ENCODE assay signal across 12 cellular contexts in the genomic region with DNA sequence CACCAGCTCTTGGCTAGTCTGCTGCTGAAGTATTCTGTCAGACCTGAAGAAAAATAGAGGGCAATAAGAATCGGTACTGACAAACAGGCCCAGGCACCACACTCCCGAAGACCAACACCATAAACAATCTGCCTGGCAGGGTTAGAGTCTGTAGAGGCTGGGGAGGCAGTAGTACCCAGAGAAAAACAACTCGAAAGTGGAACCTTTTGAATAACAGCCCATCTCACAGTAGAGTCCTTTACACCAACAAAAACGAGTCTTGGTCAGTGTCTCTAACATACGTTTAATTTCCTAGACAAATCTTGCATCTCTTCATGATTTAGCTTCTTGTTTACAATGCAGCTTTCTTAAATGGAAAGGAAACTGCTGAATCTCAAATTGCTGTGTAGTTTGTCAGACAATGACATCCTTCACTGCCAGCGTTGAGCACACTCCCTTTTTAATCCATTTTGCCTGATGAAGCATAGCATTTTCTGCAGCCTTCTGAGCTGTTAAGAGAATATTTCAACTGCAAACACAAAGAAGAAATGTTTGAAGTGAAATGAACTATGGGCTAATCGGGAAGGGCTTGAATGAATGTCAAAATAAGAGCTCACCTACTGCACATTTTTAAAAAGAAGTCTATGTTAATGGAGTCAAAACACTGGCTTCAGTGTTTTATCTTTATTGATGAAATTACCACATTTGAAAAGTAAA.
DNase-seq lines count a peak whose midpoint lies in the region; ATAC-seq and TF ChIP-seq lines count a peak whose summit lies in the region.
"Had no signal": no experiment of that assay in that cellular context is flagged by ENCODE, and none has a peak within 500 bp of the region (broad histone marks: within the 10 kb centered on the region; RNA-seq: fewer than 3 reads in every experiment).

No MANE protein-coding gene starts in this region.

- intact Hi-C loops in left ventricle myocardium inferior (cut with micrococcal nuclease) (no loop called here), Right ventricle myocardium inferior (cut with DNase I) (loop anchor here (5.0 kb wide), 1 partner anchor 143 kb away; the partner anchor contains the start of gene DSC2), uterus (cut with DNase I; ENCODE audit: low total_unique reads) (no loop called here)

- H3K27me3 ChIP-seq in left ventricle myocardium inferior (ENCODE audit: low read depth), result no peaks in the 10 kb centered on the region
- no peaks in the 10 kb centered on the region for H3K27me3 ChIP-seq in duodenal mucosa (ENCODE audit: control insufficient read depth in 1 of 2, insufficient read depth in 2 of 2, low read length in 2 of 2)
- no peaks in the 10 kb centered on the region for H3K27me3 ChIP-seq in uterus

- 71 to 81% methylated on average over 2 to 5 of the region's 7 CpGs for WGBS in mesodermal cell (ENCODE audit: insufficient coverage in 2 of 2), 2 experiments

- H3K4me1 ChIP-seq in left ventricle myocardium inferior (peaks cover 62% of the 10 kb centered on the region), duodenal mucosa (ENCODE audit: control insufficient read depth in 1 of 2, insufficient read depth in 2 of 2, low read length in 2 of 2) (peaks cover 30 to 33% of the 10 kb centered on the region in 2 donors), mesodermal cell (ENCODE audit: control insufficient read depth, insufficient read depth, low read length, poor library complexity, severe bottlenecking) (peaks cover 38% of the 10 kb centered on the region), uterus (no peaks in the 10 kb centered on the region)

- ATAC-seq in Right ventricle myocardium inferior (no peak), SK-N-SH treated with all-trans-retinoic acid at 6 μM for 48 hours (no peak)
- ATAC-seq: T-cell had no signal

- no peaks in the 10 kb centered on the region for H3K36me3 ChIP-seq in left ventricle myocardium inferior
- no peaks in the 10 kb centered on the region for H3K36me3 ChIP-seq in duodenal mucosa (ENCODE audit: control insufficient read depth in 1 of 2, insufficient read depth in 2 of 2, low read length in 2 of 2)
- H3K36me3 ChIP-seq in mesodermal cell (ENCODE audit: control insufficient read depth, insufficient read depth, low read length), result no peaks in the 10 kb centered on the region
- H3K36me3 ChIP-seq in uterus, result no peaks in the 10 kb centered on the region

- peak overlapping the region; percentile 76 for H3K27ac ChIP-seq in left ventricle myocardium inferior (replicated peaks)
- H3K27ac ChIP-seq in duodenal mucosa (ENCODE audit: low read depth, low read length), result peak overlapping the region; percentile 5
- H3K27ac ChIP-seq in mesodermal cell (ENCODE audit: low read depth, low read length, severe bottlenecking), result peak overlapping the region; percentile 87
- peak overlapping the region; percentile 10 to 23 for H3K27ac ChIP-seq in uterus

- no peak for TF ChIP-seq CTCF in left ventricle myocardium inferior (IDR thresholded peaks at IDR 0.05; ENCODE audit: borderline replicate concordance)
- TF ChIP-seq CTCF in uterus (IDR thresholded peaks at IDR 0.05), result no peak

- no peak for TF ChIP-seq POLR2A in uterus (IDR thresholded peaks at IDR 0.05)

- H3K4me3 ChIP-seq in left ventricle myocardium inferior (peak overlapping the region; percentile 45), duodenal mucosa (ENCODE audit: low read depth in 1 of 2, low read length in 2 of 2) (peak overlapping the region; percentile 37 to 57), mesodermal cell (ENCODE audit: extremely low read depth, insufficient read depth, low read length, poor library complexity, severe bottlenecking) (no peak overlapping the region), uterus (no peak overlapping the region)

- H3K9ac ChIP-seq in duodenal mucosa (ENCODE audit: low read depth in 1 of 2, low read length in 2 of 2), result peak overlapping the region; percentile 3 to 52

- DNase-seq in left ventricle myocardium inferior, result no peak
- DNase-seq in Right ventricle myocardium inferior (ENCODE audit: missing footprints), result no peak
- DNase-seq in uterus, result no peak
- no peak for DNase-seq in stimulated activated CD4-positive, alpha-beta T cell treated with anti-CD3 and anti-CD28 coated beads, Interleukin-2, amount 100 ng/mL, for 48 hours
- no peak for DNase-seq in activated effector memory CD4-positive, alpha-beta T cell treated with anti-CD3 and anti-CD28 coated beads, Interleukin-2, amount 50 U/mL, for 16 hours
- DNase-seq: activated naive CD8-positive, alpha-beta T cell treated with anti-CD3 and anti-CD28 coated beads for 36 hours; effector CD4-positive, alpha-beta T cell; NCI-H69; T-cell had no signal

- H3K9me3 ChIP-seq in left ventricle myocardium inferior (replicated peaks) (no peaks in the 10 kb centered on the region), duodenal mucosa (ENCODE audit: control insufficient read depth in 1 of 2, low read length in 2 of 2) (no peaks in the 10 kb centered on the region), mesodermal cell (ENCODE audit: control insufficient read depth, low read length) (no peaks in the 10 kb centered on the region), uterus (no peaks in the 10 kb centered on the region)

TF ChIP-seq in SK-N-SH treated with all-trans-retinoic acid at 6 μM for 48 hours, 23 proteins besides CTCF, POLR2A, EP300 and RAD21 (continues in another document):
- TF ChIP-seq ZFP3 (CRISPR knock-in tag; IDR thresholded peaks at IDR 0.05), result no peak
- TF ChIP-seq TSHZ2 (CRISPR knock-in tag; IDR thresholded peaks at IDR 0.05), result no peak
- TF ChIP-seq GLIS3 (CRISPR knock-in tag; IDR thresholded peaks at IDR 0.05), result no peak
- TF ChIP-seq ARNTL (CRISPR knock-in tag; IDR thresholded peaks at IDR 0.05; ENCODE audit: borderline replicate concordance, low read depth), result no peak
- no peak for TF ChIP-seq TCF4 (CRISPR knock-in tag; IDR thresholded peaks at IDR 0.05; ENCODE audit: borderline replicate concordance)
- TF ChIP-seq ZNF70 (CRISPR knock-in tag; IDR thresholded peaks at IDR 0.05), result no peak
- no peak for TF ChIP-seq PATZ1 (CRISPR knock-in tag; IDR thresholded peaks at IDR 0.05; ENCODE audit: borderline replicate concordance)
- TF ChIP-seq RARB (CRISPR knock-in tag; IDR thresholded peaks at IDR 0.05), result no peak
- TF ChIP-seq CSDC2 (CRISPR knock-in tag; IDR thresholded peaks at IDR 0.05), result no peak
- TF ChIP-seq, protein P1, sequence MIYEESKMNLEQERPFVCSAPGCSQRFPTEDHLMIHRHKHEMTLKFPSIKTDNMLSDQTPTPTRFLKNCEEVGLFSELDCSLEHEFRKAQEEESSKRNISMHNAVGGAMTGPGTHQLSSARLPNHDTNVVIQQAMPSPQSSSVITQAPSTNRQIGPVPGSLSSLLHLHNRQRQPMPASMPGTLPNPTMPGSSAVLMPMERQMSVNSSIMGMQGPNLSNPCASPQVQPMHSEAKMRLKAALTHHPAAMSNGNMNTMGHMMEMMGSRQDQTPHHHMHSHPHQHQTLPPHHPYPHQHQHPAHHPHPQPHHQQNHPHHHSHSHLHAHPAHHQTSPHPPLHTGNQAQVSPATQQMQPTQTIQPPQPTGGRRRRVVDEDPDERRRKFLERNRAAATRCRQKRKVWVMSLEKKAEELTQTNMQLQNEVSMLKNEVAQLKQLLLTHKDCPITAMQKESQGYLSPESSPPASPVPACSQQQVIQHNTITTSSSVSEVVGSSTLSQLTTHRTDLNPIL (CRISPR knock-in tag; IDR thresholded peaks at IDR 0.05; ENCODE audit: low read depth), result no peak

Comparison
In these comparisons a context has a peak if more than half of its experiments do, and no peak if none do; other contexts are left out.
1. H3K27ac ChIP-seq: peak in every context shown above with its lines; median percentile 87 in mesodermal cell; 76 in left ventricle myocardium inferior; 16 in uterus; 5 in duodenal mucosa.
2. H3K4me3 ChIP-seq: peak in left ventricle myocardium inferior (single experiment) and duodenal mucosa (2 of 2); none in mesodermal cell (single experiment) and uterus (0 of 2).